In the genomic region with DNA sequence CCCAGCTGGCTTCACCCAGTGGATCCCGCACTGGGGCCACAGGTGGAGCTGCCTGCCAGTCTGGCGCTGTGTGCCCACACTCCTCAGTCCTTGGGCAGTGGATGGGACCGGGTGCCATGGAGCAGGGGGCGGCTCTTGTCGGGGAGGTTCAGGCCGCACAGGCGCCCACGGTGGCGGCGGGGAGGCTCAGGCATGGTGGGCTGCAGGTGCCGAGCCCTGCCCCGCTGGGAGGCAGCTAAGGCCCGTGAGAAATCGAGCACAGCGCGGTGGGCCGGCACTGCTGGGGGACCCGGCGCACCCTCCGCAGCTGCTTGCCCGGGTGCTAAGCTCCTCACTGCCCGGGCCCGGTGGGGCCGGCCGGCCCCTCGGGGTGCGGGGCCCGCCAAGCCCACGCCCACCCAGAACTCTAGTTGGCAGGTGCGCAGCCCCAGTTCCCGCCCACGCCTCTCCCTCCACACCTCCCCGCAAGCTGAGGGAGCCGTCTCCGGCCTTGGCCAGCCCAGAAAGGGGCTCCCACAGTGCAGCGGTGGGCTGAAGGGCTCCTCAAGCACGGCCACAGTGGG, we compare ENCODE assay signal across 25 cellular contexts. TPM values are rescaled to one million over a fixed set of nuclear protein-coding genes. Genes with fewer than 3 reads are reported as not detected.
DNase-seq lines count a peak whose midpoint lies in the region; ATAC-seq and TF ChIP-seq lines count a peak whose summit lies in the region.
"Had no signal": no experiment of that assay in that cellular context is flagged by ENCODE, and none has a peak within 500 bp of the region (broad histone marks: within the 10 kb centered on the region; RNA-seq: fewer than 3 reads in every experiment).

No MANE protein-coding gene starts in this region.

- H3K4me3 ChIP-seq in heart right ventricle (no peak overlapping the region), trophoblast cell (ENCODE audit: low read depth, low read length) (no peak overlapping the region), sigmoid colon (no peak overlapping the region), upper lobe of right lung (no peak overlapping the region)
- H3K4me3 ChIP-seq: A549; BLaER1 treated with 17β-estradiol and CSF1 and Interleukin-3, amounts not matched to agents 10 nM and 100 nM; GM23338 had no signal

- H4K12ac ChIP-seq in trophoblast cell (ENCODE audit: low read depth, low read length) = no peak overlapping the region

- no peak for TF ChIP-seq POLR2A in sigmoid colon (IDR thresholded peaks at IDR 0.05)

- H2BK120ac ChIP-seq in trophoblast cell (ENCODE audit: insufficient read depth, low read length, poor library complexity) = no peak overlapping the region

- H2BK5ac ChIP-seq in trophoblast cell (ENCODE audit: low read depth, low read length, poor library complexity) = no peak overlapping the region

- H3K9ac ChIP-seq in trophoblast cell (ENCODE audit: low read length) = no peak overlapping the region
- H3K9ac ChIP-seq: BLaER1 treated with 17β-estradiol and CSF1 and Interleukin-3, amounts not matched to agents 10 nM and 100 nM had no signal

- no peak overlapping the region for H2AFZ ChIP-seq in trophoblast cell (ENCODE audit: insufficient read depth, low read length, poor library complexity)
- H2AFZ ChIP-seq: GM23338 had no signal

- H3K9me3 ChIP-seq in heart right ventricle = no peaks in the 10 kb centered on the region
- H3K9me3 ChIP-seq in trophoblast cell (ENCODE audit: insufficient read depth, low read depth, low read length) = no peaks in the 10 kb centered on the region
- H3K9me3 ChIP-seq in sigmoid colon = no peaks in the 10 kb centered on the region
- H3K9me3 ChIP-seq in upper lobe of right lung = no peaks in the 10 kb centered on the region
- H3K9me3 ChIP-seq: A549, BE2C had no signal

- H3K4me1 ChIP-seq in heart right ventricle (peaks cover 0 to 7% (median 0%) of the 10 kb centered on the region in 9 donors), trophoblast cell (ENCODE audit: control insufficient read depth in 1 of 2, insufficient read depth in 2 of 2, low read length in 2 of 2) (peaks cover 19 to 27% of the 10 kb centered on the region in 2 experiments), sigmoid colon (peaks cover 0 to 7% (median 0%) of the 10 kb centered on the region in 4 donors), upper lobe of right lung (no peaks in the 10 kb centered on the region)
- H3K4me1 ChIP-seq: A549, BE2C had no signal

- no peaks in the 10 kb centered on the region for H3K79me2 ChIP-seq in trophoblast cell (ENCODE audit: control insufficient read depth, insufficient read depth, low read length, poor library complexity)

- TF ChIP-seq EP300 in sigmoid colon (IDR thresholded peaks at IDR 0.05) = no peak

- H3K36me3 ChIP-seq in heart right ventricle = no peaks in the 10 kb centered on the region
- no peaks in the 10 kb centered on the region for H3K36me3 ChIP-seq in trophoblast cell (ENCODE audit: control insufficient read depth in 1 of 2, insufficient read depth in 2 of 2, low read length in 2 of 2)
- H3K36me3 ChIP-seq in sigmoid colon = no peaks in the 10 kb centered on the region
- no peaks in the 10 kb centered on the region for H3K36me3 ChIP-seq in upper lobe of right lung
- H3K36me3 ChIP-seq: BE2C; BLaER1 treated with 17β-estradiol and CSF1 and Interleukin-3, amounts not matched to agents 10 nM and 100 nM had no signal

- H3K18ac ChIP-seq in trophoblast cell (ENCODE audit: low read length) = no peak overlapping the region

- no peaks in the 10 kb centered on the region for H3K27me3 ChIP-seq in heart right ventricle
- no peaks in the 10 kb centered on the region for H3K27me3 ChIP-seq in trophoblast cell (ENCODE audit: insufficient read depth, low read length)
- no peaks in the 10 kb centered on the region for H3K27me3 ChIP-seq in sigmoid colon
- no peaks in the 10 kb centered on the region for H3K27me3 ChIP-seq in upper lobe of right lung
- H3K27me3 ChIP-seq: BE2C; BLaER1 treated with 17β-estradiol and CSF1 and Interleukin-3, amounts not matched to agents 10 nM and 100 nM had no signal

- ATAC-seq in left cardiac atrium (no peak), heart right ventricle (no peak), upper lobe of right lung (no peak), HG02938 (IDR thresholded peaks at IDR 0.05; ENCODE audit: unreplicated experiment) (no peak)
- ATAC-seq: A549, GM23338, HCT116 had no signal

- H3K4me2 ChIP-seq in trophoblast cell (ENCODE audit: low read length) = no peak overlapping the region
- H3K4me2 ChIP-seq: A549; BLaER1 treated with 17β-estradiol and CSF1 and Interleukin-3, amounts not matched to agents 10 nM and 100 nM; GM23338 had no signal

- WGBS in heart right ventricle, 2 donors = 97 to 98% methylated on average over 26 to 37 of the region's 37 CpGs
- no CpG with 5 or more reads among the region's 37 CpGs for WGBS in trophoblast cell (ENCODE audit: extremely low coverage, insufficient coverage, insufficient read length)
- WGBS in sigmoid colon, 2 donors = 93 to 94% methylated on average over 37 of the region's 37 CpGs

- intact Hi-C loops in left cardiac atrium (cut with DNase I) = no loop called here
- intact Hi-C loops in heart right ventricle (cut with DNase I) = no loop called here
- intact Hi-C loops in sigmoid colon (cut with DNase I) = no loop called here
- intact Hi-C loops in upper lobe of right lung (cut with DNase I) = no loop called here

- H3K27ac ChIP-seq in heart right ventricle (no peak overlapping the region), trophoblast cell (ENCODE audit: low read depth, low read length) (no peak overlapping the region), sigmoid colon (no peak overlapping the region), upper lobe of right lung (no peak overlapping the region)
- H3K27ac ChIP-seq: A549; BLaER1 treated with 17β-estradiol and CSF1 and Interleukin-3, amounts not matched to agents 10 nM and 100 nM had no signal

- H3K23ac ChIP-seq in trophoblast cell (ENCODE audit: low read length) = no peak overlapping the region

- H4K91ac ChIP-seq in trophoblast cell (ENCODE audit: low read depth, low read length) = peak overlapping the region; percentile 45

- H2BK12ac ChIP-seq in trophoblast cell (ENCODE audit: low read length) = peak overlapping the region; percentile 37

- H3K4ac ChIP-seq in trophoblast cell (ENCODE audit: low read depth, low read length) = no peak overlapping the region

- no peak overlapping the region for H4K8ac ChIP-seq in trophoblast cell (ENCODE audit: low read depth, low read length)

- H2AK5ac ChIP-seq in trophoblast cell (ENCODE audit: low read length) = peak overlapping the region; percentile 23

- DNase-seq in left cardiac atrium (peak; percentile 11), heart right ventricle (no peak), trophoblast cell (no peak), sigmoid colon (peak; percentile 43), upper lobe of right lung (peak; percentile 53), midbrain (lab: John Stamatoyannopoulos, UW) (no peak), GF-D8 (lab: John Stamatoyannopoulos, UW) (no peak)
- DNase-seq: 8988T; ACHN; AML-193; BE2C; CD4-positive, alpha-beta T cell; CD8-positive, alpha-beta memory T cell; DMS 273 treated with DMSO at 0.1 percent for 48 hours; DMS79; EL; GDM1; H9 had no signal

- TF ChIP-seq CTCF in heart right ventricle (IDR thresholded peaks at IDR 0.05) (no peak), sigmoid colon (IDR thresholded peaks at IDR 0.05) (no peak), upper lobe of right lung (IDR thresholded peaks at IDR 0.05) (no peak)

- H3K79me1 ChIP-seq in trophoblast cell (ENCODE audit: low read length) = peaks cover 26% of the 10 kb centered on the region

- no peak overlapping the region for H3K14ac ChIP-seq in trophoblast cell (ENCODE audit: low read length)

RNA-seq across cellular contexts. Expression of gene CCDC42, which starts 26.6 kb away (rescaled TPM):
- total RNA-seq in left cardiac atrium (not detected), heart right ventricle (under 1 TPM in 1 of 10 donors, not detected in 9; 0.30 TPM), sigmoid colon (not detected), upper lobe of right lung (not detected)
- polyA plus RNA-seq in heart right ventricle (not detected), sigmoid colon (under 1 TPM in 1 of 3 donors, not detected in 2; 0.04 TPM)
- 0.19 and 0.25 TPM in 2 replicates for polyA plus RNA-seq in trophoblast cell (2013)
- total RNA-seq: CD4-positive, alpha-beta T cell; GM23338; H9 had no signal
- polyA plus RNA-seq: A549; CD14-positive monocyte; CD8-positive, alpha-beta memory T cell; GM23338 had no signal

RNA-seq across cellular contexts. Expression of gene SPDYE4, which starts 40.3 kb away (rescaled TPM):
- total RNA-seq in left cardiac atrium = not detected
- total RNA-seq in heart right ventricle = not detected
- not detected for polyA plus RNA-seq in heart right ventricle
- polyA plus RNA-seq in trophoblast cell (2013) = not detected in 2 replicates
- total RNA-seq in sigmoid colon = not detected
- polyA plus RNA-seq in sigmoid colon = not detected
- not detected for total RNA-seq in upper lobe of right lung
- total RNA-seq: CD4-positive, alpha-beta T cell; CD8-positive, alpha-beta memory T cell; GM23338; H4; H9 had no signal
- polyA plus RNA-seq: A549; CD14-positive monocyte; CD8-positive, alpha-beta memory T cell; GM23338 had no signal

Comparison
In these comparisons a context has a peak if more than half of its experiments do, and no peak if none do; other contexts are left out.
1. DNase-seq: peak in left cardiac atrium (single experiment), sigmoid colon (single experiment) and upper lobe of right lung (single experiment); none in heart right ventricle (0 of 2), trophoblast cell (0 of 2), midbrain (single experiment) and GF-D8 (single experiment).